ENCODE assay signal across 11 cellular contexts in genomic region chr1:23902611-23903278, GRCh38. TPM values are rescaled to one million over a fixed set of nuclear protein-coding genes. Genes with fewer than 3 reads are reported as not detected.
A peak's percentile ranks its signal among the peaks of the same experiment; 100 is the strongest.
DNase-seq lines count a peak whose midpoint lies in the region; ATAC-seq, FAIRE-seq and TF ChIP-seq lines count a peak whose summit lies in the region.
"Had no signal": no experiment of that assay in that cellular context is flagged by ENCODE, and none has a peak within 500 bp of the region (broad histone marks: within the 10 kb centered on the region; RNA-seq: fewer than 3 reads in every experiment).

No MANE protein-coding gene starts in this region.

- peaks cover 0 to 8% (median 7%) of the 10 kb centered on the region in 4 donors for H3K4me1 ChIP-seq in sigmoid colon
- no peaks in the 10 kb centered on the region for H3K4me1 ChIP-seq in CD8-positive, alpha-beta T cell (ENCODE audit: insufficient read depth, low read length)

- no peak for ATAC-seq in CD8-positive, alpha-beta T cell
- ATAC-seq in HG02970 (IDR thresholded peaks at IDR 0.05; ENCODE audit: low FRiP score, unreplicated experiment) (no peak), GM18867 (IDR thresholded peaks at IDR 0.05; ENCODE audit: unreplicated experiment) (no peak)
- ATAC-seq: stimulated activated effector memory CD8-positive, alpha-beta T cell treated with anti-CD3 and anti-CD28 coated beads, Interleukin-12 subunit alpha, Interleukin-12 subunit beta, amount 100 ng/mL, for 72 hours had no signal

- intact Hi-C loops in sigmoid colon (cut with DNase I), result no loop called here
- intact Hi-C loops in CD8-positive, alpha-beta T cell (cut with DNase I, micrococcal nuclease), result no loop called here

- TF ChIP-seq POLR2A in GM12891 (IDR thresholded peaks at IDR 0.05; ENCODE audit: low read depth, low read length) (no peak), sigmoid colon (IDR thresholded peaks at IDR 0.05) (no peak)

- H3K27me3 Mint-ChIP-seq in brain, result peaks cover 76% of the 10 kb centered on the region
- H3K27me3 Mint-ChIP-seq in CD8-positive, alpha-beta T cell (ENCODE audit: low read depth), result peaks cover 3% of the 10 kb centered on the region

- no peak overlapping the region for H3K27ac ChIP-seq in sigmoid colon
- H3K27ac ChIP-seq in CD8-positive, alpha-beta T cell (ENCODE audit: low read depth, low read length), result no peak overlapping the region
- H3K27ac ChIP-seq: pancreas had no signal

- DNase-seq in GM12891 (ENCODE audit: insufficient read length, low spot score) (no peak), iPS-NIHi11 (ENCODE audit: low spot score) (peak; percentile 55), sigmoid colon (no peak), germinal center (ENCODE audit: low spot score) (no peak)
- no peak for DNase-seq in CD8-positive, alpha-beta T cell
- DNase-seq: NCI-H187 treated with DMSO at 0.1 percent for 48 hours had no signal

- no peaks in the 10 kb centered on the region for H3K36me3 Mint-ChIP-seq in brain
- no peaks in the 10 kb centered on the region for H3K36me3 Mint-ChIP-seq in CD8-positive, alpha-beta T cell

- peak; percentile 65 for FAIRE-seq in GM12891 (lab: Jason Lieb, UNC)
- FAIRE-seq: pancreas had no signal

- H3K4me1 Mint-ChIP-seq in brain, result peaks cover 6% of the 10 kb centered on the region
- peaks cover 20% of the 10 kb centered on the region for H3K4me1 Mint-ChIP-seq in CD8-positive, alpha-beta T cell (ENCODE audit: low read depth)

- POLR2A ChIA-PET in CD8-positive, alpha-beta T cell (lab: Charles Lee), result interaction anchor here (1.5 kb wide), 1 partner anchor 10 kb away, joined by 3 read pairs; the partner anchor contains the start of gene CNR2

- WGBS in sigmoid colon, 2 donors, result 11 to 17% methylated on average over 78 of the region's 78 CpGs

- no peak overlapping the region for H3K27ac Mint-ChIP-seq in brain
- no peak overlapping the region for H3K27ac Mint-ChIP-seq in CD8-positive, alpha-beta T cell
- H3K27ac Mint-ChIP-seq: stimulated activated effector memory CD8-positive, alpha-beta T cell treated with anti-CD3 and anti-CD28 coated beads, Interleukin-12 subunit alpha, Interleukin-12 subunit beta, amount 100 ng/mL, for 72 hours had no signal

- H3K4me3 Mint-ChIP-seq in brain, result peak overlapping the region; percentile 6 to 65 (median 60)
- H3K4me3 Mint-ChIP-seq in CD8-positive, alpha-beta T cell, result no peak overlapping the region
- H3K4me3 Mint-ChIP-seq: stimulated activated effector memory CD8-positive, alpha-beta T cell treated with anti-CD3 and anti-CD28 coated beads, Interleukin-12 subunit alpha, Interleukin-12 subunit beta, amount 100 ng/mL, for 72 hours had no signal

- no peaks in the 10 kb centered on the region for H3K36me3 ChIP-seq in sigmoid colon
- H3K36me3 ChIP-seq in CD8-positive, alpha-beta T cell (ENCODE audit: insufficient read depth, low read length), result no peaks in the 10 kb centered on the region
- H3K36me3 ChIP-seq: pancreas had no signal

- H3K27me3 ChIP-seq in sigmoid colon, result peaks cover 3 to 20% (median 11%) of the 10 kb centered on the region in 3 donors
- no peaks in the 10 kb centered on the region for H3K27me3 ChIP-seq in CD8-positive, alpha-beta T cell (ENCODE audit: insufficient read depth, low read length)

- H3K4me3 ChIP-seq in sigmoid colon, result peak overlapping the region; percentile 12 to 56 (median 48)
- no peak overlapping the region for H3K4me3 ChIP-seq in CD8-positive, alpha-beta T cell (ENCODE audit: low read depth, low read length)

- CTCF ChIA-PET in CD8-positive, alpha-beta T cell (lab: Charles Lee), result no interaction called here

- H3K9me3 ChIP-seq in sigmoid colon, result no peaks in the 10 kb centered on the region
- H3K9me3 ChIP-seq in CD8-positive, alpha-beta T cell (ENCODE audit: low read length), result no peaks in the 10 kb centered on the region
- H3K9me3 ChIP-seq: pancreas had no signal

- no peak for TF ChIP-seq CTCF in brain (conservative IDR thresholded peaks at IDR 0.05)
- TF ChIP-seq CTCF in sigmoid colon (IDR thresholded peaks at IDR 0.05), result no peak
- no peak for TF ChIP-seq CTCF in CD8-positive, alpha-beta T cell (IDR thresholded peaks at IDR 0.05)

- TF ChIP-seq EP300 in sigmoid colon (IDR thresholded peaks at IDR 0.05), result no peak

- H3K9me3 Mint-ChIP-seq in brain, result peaks cover 0 to 20% (median 10%) of the 10 kb centered on the region in 5 experiments
- H3K9me3 Mint-ChIP-seq in CD8-positive, alpha-beta T cell, result no peaks in the 10 kb centered on the region
- H3K9me3 Mint-ChIP-seq: stimulated activated effector memory CD8-positive, alpha-beta T cell treated with anti-CD3 and anti-CD28 coated beads, Interleukin-12 subunit alpha, Interleukin-12 subunit beta, amount 100 ng/mL, for 72 hours had no signal

TF ChIP-seq in GM12891, 5 proteins besides CTCF, POLR2A, EP300 and RAD21:
- TF ChIP-seq SPI1 (IDR thresholded peaks at IDR 0.05; ENCODE audit: low read depth, low read length) (no peak), TAF1 (IDR thresholded peaks at IDR 0.05; ENCODE audit: low read depth, low read length) (no peak)
TF ChIP-seq in GM12891: peak in this region for 0.

RNA-seq across cellular contexts. Expression of gene CNR2, which starts 10.4 kb away (rescaled TPM):
- polyA plus RNA-seq in GM12891 (2012; ENCODE audit: low read depth, missing spikeins), result 3.7 TPM
- polyA plus RNA-seq in brain (ENCODE audit: insufficient read depth, low read depth, low replicate concordance), result not detected
- total RNA-seq in sigmoid colon, result not detected
- 1 to 10 TPM in 1 of 3 donors, under 1 TPM in 1, not detected in 1; 0.23 to 4.2 TPM for polyA plus RNA-seq in sigmoid colon
- total RNA-seq in CD8-positive, alpha-beta T cell, result under 1 TPM; 0.92 to 0.98 TPM
- total RNA-seq: pancreas had no signal
- polyA plus RNA-seq: pancreas had no signal

RNA-seq across cellular contexts. Expression of gene FUCA1, which starts 34.7 kb away (rescaled TPM):
- polyA plus RNA-seq in GM12891 (2012; ENCODE audit: low read depth, missing spikeins), result 36.4 TPM
- polyA plus RNA-seq in brain (ENCODE audit: insufficient read depth, low read depth, low replicate concordance) (15.1 TPM), sigmoid colon (100 to 1,000 TPM in 1 of 3 donors, 10 to 100 TPM in 2; 46.2 to 260 (median 83.1) TPM)
- total RNA-seq in sigmoid colon, result 10 to 100 TPM; 14.1 to 28.9 (median 21.8) TPM
- total RNA-seq in CD8-positive, alpha-beta T cell, result 1 to 10 TPM; 5.3 to 5.7 TPM

RNA-seq across cellular contexts. Expression of gene PNRC2, which starts 56.9 kb away (rescaled TPM):
- polyA plus RNA-seq in GM12891 (2012; ENCODE audit: low read depth, missing spikeins), result 101 TPM
- polyA plus RNA-seq in brain (ENCODE audit: insufficient read depth, low read depth, low replicate concordance) (41.9 TPM), sigmoid colon (100 to 1,000 TPM; 104 to 223 (median 162) TPM)
- 100 to 1,000 TPM; 111 to 198 (median 154) TPM for total RNA-seq in sigmoid colon
- 100 to 1,000 TPM; 187 to 203 TPM for total RNA-seq in CD8-positive, alpha-beta T cell
